In genomic region chr11:91100432-91100831, GRCh38 we compare ENCODE assay signal across 19 cellular contexts.
"Had no signal": no experiment of that assay in that cellular context is flagged by ENCODE, and none has a peak within 500 bp of the region (broad histone marks: within the 10 kb centered on the region; RNA-seq: fewer than 3 reads in every experiment).

No MANE protein-coding gene starts in this region.

- H3K4me3 Mint-ChIP-seq: activated CD8-positive, alpha-beta T cell treated with anti-CD3 and anti-CD28 coated beads for 36 hours; endodermal cell; T-helper 1 cell treated with Interleukin-12 subunit alpha and Interleukin-12 subunit beta and Interleukin-4 antibody, amounts not matched to agents 30 μg/mL and 1 μg/mL, for 36 hours had no signal

- H3K27ac ChIP-seq: body of pancreas, heart left ventricle, left ventricle myocardium inferior, ovary, sigmoid colon, upper lobe of right lung had no signal

- DNase-seq: activated CD4-positive, alpha-beta T cell treated with anti-CD3 and anti-CD28 coated beads for 4 hours; activated CD8-positive, alpha-beta memory T cell treated with anti-CD3 and anti-CD28 coated beads, Interleukin-2, amount 50 U/mL, for 48 hours; activated CD8-positive, alpha-beta T cell treated with anti-CD3 and anti-CD28 coated beads for 36 hours; activated naive CD4-positive, alpha-beta T cell; body of pancreas; cerebellar nuclear complex; dermis blood vessel endothelial cell; endodermal cell; foreskin melanocyte; heart left ventricle; islet precursor cell; left ventricle myocardium inferior; mesenchymal stem cell; ovary; sigmoid colon; stimulated activated CD4-positive, alpha-beta T cell treated with anti-CD3 and anti-CD28 coated beads, Interleukin-2, amount 100 ng/mL, for 48 hours; stimulated activated naive CD4-positive, alpha-beta T cell treated with Interleukin-2 at 50 U/mL for 16 hours; upper lobe of right lung had no signal

- H3K36me3 ChIP-seq: heart left ventricle, left ventricle myocardium inferior, ovary, sigmoid colon, upper lobe of right lung had no signal

- H3K9me3 ChIP-seq: body of pancreas, ovary, upper lobe of right lung had no signal

- H3K27ac Mint-ChIP-seq: activated CD8-positive, alpha-beta T cell treated with anti-CD3 and anti-CD28 coated beads for 36 hours; endodermal cell; T-helper 1 cell treated with Interleukin-12 subunit alpha and Interleukin-12 subunit beta and Interleukin-4 antibody, amounts not matched to agents 30 μg/mL and 1 μg/mL, for 36 hours had no signal

- H3K4me1 Mint-ChIP-seq: endodermal cell had no signal

- ATAC-seq: activated CD8-positive, alpha-beta T cell treated with anti-CD3 and anti-CD28 coated beads for 36 hours; body of pancreas; heart left ventricle; upper lobe of right lung had no signal

- H3K27me3 ChIP-seq: body of pancreas, heart left ventricle, ovary, sigmoid colon, upper lobe of right lung had no signal

- H3K4me3 ChIP-seq: body of pancreas, heart left ventricle, left ventricle myocardium inferior, ovary, sigmoid colon, upper lobe of right lung had no signal

- H3K9me3 Mint-ChIP-seq: endodermal cell; T-helper 1 cell treated with Interleukin-12 subunit alpha and Interleukin-12 subunit beta and Interleukin-4 antibody, amounts not matched to agents 30 μg/mL and 1 μg/mL, for 36 hours had no signal

- H3K27me3 Mint-ChIP-seq: activated CD8-positive, alpha-beta T cell treated with anti-CD3 and anti-CD28 coated beads for 36 hours had no signal

- H3K4me1 ChIP-seq: body of pancreas, heart left ventricle, left ventricle myocardium inferior, upper lobe of right lung had no signal
